In genomic region chr14:103624860-103625259, GRCh38 we compare ENCODE assay signal across 8 cellular contexts. TPM values are rescaled to one million over a fixed set of nuclear protein-coding genes. Genes with fewer than 3 reads are reported as not detected.
DNase-seq lines count a peak whose midpoint lies in the region; ATAC-seq lines count a peak whose summit lies in the region.

No MANE protein-coding gene starts in this region.

- 56% methylated on average over 10 of the region's 10 CpGs for WGBS in thymus

- intact Hi-C loops in CD4-positive, alpha-beta memory T cell (cut with micrococcal nuclease): loop anchor here (5.0 kb wide), 1 partner anchor 293 kb away; the partner anchor contains the start of gene EIF5

- no peak for ATAC-seq in GM21423 (IDR thresholded peaks at IDR 0.05; ENCODE audit: unreplicated experiment)

- H3K27ac Mint-ChIP-seq in CD4-positive, alpha-beta memory T cell: peak overlapping the region in 6 of 7 donors; percentile 65 to 89 (median 76)

- H3K4me1 ChIP-seq in CD4-positive, alpha-beta memory T cell (ENCODE audit: insufficient read depth, low read length): peaks cover 37% of the 10 kb centered on the region
- peaks cover 27% of the 10 kb centered on the region for H3K4me1 ChIP-seq in thymus (ENCODE audit: control insufficient read depth, insufficient read depth, low read length)

- no peak overlapping the region for H3K4me3 ChIP-seq in CD4-positive, alpha-beta memory T cell (ENCODE audit: low read length in 2 of 2)
- H3K4me3 ChIP-seq in thymus (ENCODE audit: low read length): no peak overlapping the region

- no peak overlapping the region for H3K27ac ChIP-seq in CD4-positive, alpha-beta memory T cell (ENCODE audit: low read depth, low read length)
- H3K27ac ChIP-seq in thymus (ENCODE audit: low read depth): peak overlapping the region; percentile 67

- H3K9me3 ChIP-seq in CD4-positive, alpha-beta memory T cell (ENCODE audit: control insufficient read depth in 1 of 2, low read length in 2 of 2): no peaks in the 10 kb centered on the region
- H3K9me3 ChIP-seq in thymus (ENCODE audit: control insufficient read depth): no peaks in the 10 kb centered on the region

- no peaks in the 10 kb centered on the region for H3K9me3 Mint-ChIP-seq in CD4-positive, alpha-beta memory T cell

- no peaks in the 10 kb centered on the region for H3K27me3 Mint-ChIP-seq in CD4-positive, alpha-beta memory T cell

- CTCF ChIA-PET in CD4-positive, alpha-beta memory T cell (lab: Charles Lee; ENCODE audit: partially characterized antibody): no interaction called here

- peak in 1 of 5 donors; percentile 54 for DNase-seq in CD4-positive, alpha-beta memory T cell
- DNase-seq in NCI-H226: peak; percentile 72
- peak; percentile 32 for DNase-seq in amniotic epithelial cell (ENCODE audit: low read depth)
- DNase-seq in kidney glomerular epithelial cell (lab: John Stamatoyannopoulos, UW): peak; percentile 21
- DNase-seq in NCI-H1048 (lab: John Stamatoyannopoulos, UW): no peak
- no peak for DNase-seq in activated CD8-positive, alpha-beta memory T cell treated with anti-CD3 and anti-CD28 coated beads for 24 hours

- POLR2A ChIA-PET in CD4-positive, alpha-beta memory T cell (lab: Charles Lee; ENCODE audit: partially characterized antibody): interaction anchor here (1.6 kb wide), 1 partner anchor 63 kb away, joined by 7 read pairs; the partner anchor contains the start of genes BAG5 and COA8

- peak overlapping the region; percentile 66 to 91 (median 83) for H3K4me3 Mint-ChIP-seq in CD4-positive, alpha-beta memory T cell

- H3K4me1 Mint-ChIP-seq in CD4-positive, alpha-beta memory T cell: peaks cover 8 to 30% (median 18%) of the 10 kb centered on the region in 4 donors

- H3K36me3 ChIP-seq in CD4-positive, alpha-beta memory T cell (ENCODE audit: insufficient read depth, low read length): no peaks in the 10 kb centered on the region
- no peaks in the 10 kb centered on the region for H3K36me3 ChIP-seq in thymus (ENCODE audit: control insufficient read depth, insufficient read depth)

- no peaks in the 10 kb centered on the region for H3K27me3 ChIP-seq in CD4-positive, alpha-beta memory T cell (ENCODE audit: insufficient read depth, low read length)
- peaks cover 12% of the 10 kb centered on the region for H3K27me3 ChIP-seq in thymus (ENCODE audit: control insufficient read depth, insufficient read depth)

- H3K36me3 Mint-ChIP-seq in CD4-positive, alpha-beta memory T cell: no peaks in the 10 kb centered on the region

RNA-seq across cellular contexts. Expression of gene KLC1, which starts 4.2 kb away (rescaled TPM):
- 100 to 1,000 TPM; 242 to 278 TPM for total RNA-seq in CD4-positive, alpha-beta memory T cell
- 10 to 100 TPM; 31.8 to 88.9 TPM for polyA plus RNA-seq in CD4-positive, alpha-beta memory T cell
- 121 TPM for polyA plus RNA-seq in thymus

Comparison
In these comparisons a context has a peak if more than half of its experiments do, and no peak if none do; other contexts are left out.
1. DNase-seq: peak in NCI-H226 (single experiment), amniotic epithelial cell (single experiment) and kidney glomerular epithelial cell (single experiment); none in NCI-H1048 (single experiment) and activated CD8-positive, alpha-beta memory T cell treated with anti-CD3 and anti-CD28 coated beads for 24 hours (single experiment).